In the genomic region with DNA sequence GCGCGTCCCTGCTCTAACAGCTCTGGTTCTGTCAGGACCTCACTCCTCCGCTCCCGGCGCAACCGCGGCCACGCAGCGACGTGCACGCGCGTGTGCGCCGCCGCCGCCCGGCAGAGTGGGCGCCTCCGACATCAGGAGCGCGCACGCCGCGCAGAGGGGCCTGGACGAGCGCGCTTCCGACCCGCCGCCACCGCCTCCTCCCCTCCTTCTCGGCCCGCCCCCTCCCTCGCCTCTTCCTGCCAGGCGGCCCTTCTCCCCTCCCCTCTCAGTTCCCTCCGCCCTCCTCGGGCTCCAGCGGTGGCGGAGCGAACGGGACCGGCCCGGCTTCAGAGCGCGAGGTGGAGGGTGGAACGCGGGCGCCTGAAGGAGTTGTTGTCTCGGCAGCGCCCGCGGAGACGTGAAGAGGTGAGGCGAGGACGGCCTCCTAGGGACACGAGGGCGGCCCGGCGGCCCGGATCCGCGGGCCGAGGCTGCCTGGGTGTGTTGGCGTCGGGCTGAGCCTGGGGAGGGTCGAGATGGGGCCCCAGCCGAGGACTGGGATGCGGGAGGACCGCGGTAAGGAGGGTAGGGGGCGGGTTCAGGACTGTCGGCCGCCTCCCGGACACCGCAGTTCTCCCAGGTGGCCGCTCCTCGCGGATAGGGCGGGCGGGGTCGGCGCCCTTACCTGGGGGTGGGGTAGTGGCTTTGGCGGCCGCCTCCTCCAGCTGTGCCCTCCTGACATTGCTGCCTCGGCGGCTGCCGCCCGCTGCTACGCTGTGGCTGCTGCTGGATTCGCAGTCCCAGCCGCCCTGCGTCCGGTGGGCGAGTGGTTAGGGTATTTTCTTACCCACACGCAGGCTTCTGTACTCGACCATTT, we compare ENCODE assay signal across 8 cellular contexts. TPM values are rescaled to one million over a fixed set of nuclear protein-coding genes. Genes with fewer than 3 reads are reported as not detected.
DNase-seq lines count a peak whose midpoint lies in the region; ATAC-seq and TF ChIP-seq lines count a peak whose summit lies in the region.

RABGAP1L (plus strand) TSS at position 268 of the 856 bp plus-strand sequence.

- H3K4me1 ChIP-seq in heart right ventricle: peaks cover 0 to 36% (median 17%) of the 10 kb centered on the region in 9 donors

- peak within 1 kb of the TSS; percentile 68 to 96 (median 94) for H3K27ac ChIP-seq in heart right ventricle

- H3K4me3 Mint-ChIP-seq in type B pancreatic cell: peak within 1 kb of the TSS; percentile 90

- H3K4me1 Mint-ChIP-seq in type B pancreatic cell (ENCODE audit: unreplicated experiment): peaks cover 14% of the 10 kb centered on the region

- peak within 1 kb of the TSS; percentile 77 to 100 (median 92) for H3K4me3 ChIP-seq in heart right ventricle

- H3K27ac Mint-ChIP-seq in type B pancreatic cell: peak within 1 kb of the TSS; percentile 95

- DNase-seq in GM13976 (ENCODE audit: low spot score): peak; percentile 92
- peak; percentile 92 for DNase-seq in NCI-H146 treated with DMSO at 0.1 percent for 48 hours (lab: John Stamatoyannopoulos, UW; ENCODE audit: unreplicated experiment)
- peak; percentile 92 for DNase-seq in amniotic epithelial cell (ENCODE audit: low read depth)
- peak; percentile 95 to 96 for DNase-seq in heart right ventricle
- DNase-seq in posterior cingulate gyrus: peak; percentile 77 to 98 (median 88)
- DNase-seq in type B pancreatic cell (ENCODE audit: extremely low spot score, unreplicated experiment): peak; percentile 96

- no peaks in the 10 kb centered on the region for H3K27me3 ChIP-seq in heart right ventricle

- in situ Hi-C loops in GM13976 (cut with MboI; ENCODE audit: low sequenced_read_pairs, unreplicated experiment): no loop called here

- H3K36me3 Mint-ChIP-seq in type B pancreatic cell: no peaks in the 10 kb centered on the region

- no peaks in the 10 kb centered on the region for H3K36me3 ChIP-seq in heart right ventricle

- ATAC-seq in HG02870 (IDR thresholded peaks at IDR 0.05; ENCODE audit: unreplicated experiment) (peak; percentile 59), heart right ventricle (peak; percentile 97 to 99 (median 98))

- no peaks in the 10 kb centered on the region for H3K9me3 Mint-ChIP-seq in type B pancreatic cell

- H3K9me3 ChIP-seq in heart right ventricle: no peaks in the 10 kb centered on the region

- no peaks in the 10 kb centered on the region for H3K27me3 Mint-ChIP-seq in type B pancreatic cell

- intact Hi-C loops in T-helper 1 cell treated with Interleukin-12 subunit alpha and Interleukin-12 subunit beta and Interleukin-4 antibody, amounts not matched to agents 30 ng/mL and 1 ng/mL, for 36 hours (cut with micrococcal nuclease): loop anchor here (1.0 to 10.0 kb wide), 20 partner anchors 20 to 1979 kb away; partner anchors contain the start of genes CACYBP, CENPL, DARS2 and MRPS14
- intact Hi-C loops in heart right ventricle (cut with DNase I) (loop anchor here in 7 of 10 donors (2.0 to 10.0 kb wide), 7 partner anchors 47 to 295 kb away; partner anchors contain the start of genes RC3H1 (in 5 of the 7), GAS5 (in 1 of the 7) and ZBTB37 (in 1 of the 7)), posterior cingulate gyrus (cut with DNase I) (loop anchor here (2.0 to 5.0 kb wide), 2 partner anchors 137 to 291 kb away; partner anchors contain the start of genes RC3H1 and ZBTB37)

- no peak for TF ChIP-seq CTCF in GM13976 (IDR thresholded peaks at IDR 0.05; ENCODE audit: borderline replicate concordance, control extremely low read depth, extremely low read depth, insufficient read depth, missing control alignments)
- no peak for TF ChIP-seq CTCF in heart right ventricle (IDR thresholded peaks at IDR 0.05)
- no peak for TF ChIP-seq CTCF in type B pancreatic cell (conservative IDR thresholded peaks at IDR 0.05)

- WGBS in heart right ventricle, 2 donors: 0% methylated on average over 71 to 97 of the region's 97 CpGs

RNA-seq across cellular contexts. Expression of gene RABGAP1L, which starts in this region (rescaled TPM):
- 67.7 and 69.4 TPM in 2 replicates for total RNA-seq in T-helper 1 cell treated with Interleukin-12 subunit alpha and Interleukin-12 subunit beta and Interleukin-4 antibody, amounts not matched to agents 30 ng/mL and 1 ng/mL, for 36 hours
- total RNA-seq in heart right ventricle: 100 to 1,000 TPM in 6 of 10 donors, 10 to 100 TPM in 4; 57.0 to 167 (median 114) TPM
- 100 to 1,000 TPM in 1 of 2 donors, 10 to 100 TPM in 1; 13.0 to 104 TPM for polyA plus RNA-seq in heart right ventricle
- 35.6 and 56.9 TPM in 2 replicates for total RNA-seq in type B pancreatic cell (ENCODE audit: low replicate concordance)

Comparison
In these comparisons a context has a peak if more than half of its experiments do, and no peak if none do; other contexts are left out.
1. Peak in every context shown above with its lines: DNase-seq, ATAC-seq, H3K4me3 ChIP-seq and H3K27ac ChIP-seq.